8 cellular contexts compared by ENCODE assay signal in the genomic region with DNA sequence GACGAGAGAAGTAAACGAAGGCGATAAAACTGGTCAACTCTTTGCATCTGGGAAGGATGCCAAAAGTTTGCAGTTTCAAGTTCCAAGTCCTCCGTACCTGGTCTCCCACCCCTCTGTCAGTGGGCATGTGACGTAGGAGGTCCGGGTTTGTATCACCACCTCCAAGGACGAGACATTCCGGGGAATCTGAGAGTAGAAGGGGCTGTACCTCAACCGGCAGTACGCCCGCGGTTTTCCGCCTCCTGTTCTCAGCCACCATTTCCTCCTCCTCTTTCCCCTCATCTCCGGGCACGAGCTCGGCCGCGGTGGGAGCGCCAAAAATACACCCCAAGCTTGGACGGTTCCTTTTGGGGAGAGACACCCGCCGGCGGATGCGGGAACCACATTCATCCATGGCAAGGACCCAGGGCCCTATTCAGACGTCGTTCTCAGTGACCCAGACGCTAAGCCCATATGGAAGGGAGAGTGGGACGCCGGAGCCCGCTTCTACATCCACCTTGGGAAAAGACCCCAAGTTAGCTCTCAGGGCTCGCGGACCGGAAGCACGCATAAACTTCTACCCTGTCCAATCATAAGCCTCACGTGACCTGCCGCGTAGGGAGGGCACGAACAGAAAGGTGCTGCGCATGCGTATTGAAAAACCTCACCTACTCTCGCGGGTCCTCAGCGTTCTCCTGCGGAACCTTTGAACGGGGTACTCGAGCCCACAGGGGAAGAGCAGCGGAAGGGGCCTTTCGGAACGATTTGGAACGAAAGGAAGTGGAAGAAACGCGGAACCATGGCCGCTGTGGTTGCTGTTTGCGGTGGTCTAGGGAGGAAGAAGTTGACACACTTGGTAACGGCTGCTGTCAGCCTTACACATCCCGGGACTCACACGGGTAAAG. TPM values are rescaled to one million over a fixed set of nuclear protein-coding genes. Genes with fewer than 3 reads are reported as not detected.
DNase-seq lines count a peak whose midpoint lies in the region; ATAC-seq and FAIRE-seq lines count a peak whose summit lies in the region.

A gene with protein sequence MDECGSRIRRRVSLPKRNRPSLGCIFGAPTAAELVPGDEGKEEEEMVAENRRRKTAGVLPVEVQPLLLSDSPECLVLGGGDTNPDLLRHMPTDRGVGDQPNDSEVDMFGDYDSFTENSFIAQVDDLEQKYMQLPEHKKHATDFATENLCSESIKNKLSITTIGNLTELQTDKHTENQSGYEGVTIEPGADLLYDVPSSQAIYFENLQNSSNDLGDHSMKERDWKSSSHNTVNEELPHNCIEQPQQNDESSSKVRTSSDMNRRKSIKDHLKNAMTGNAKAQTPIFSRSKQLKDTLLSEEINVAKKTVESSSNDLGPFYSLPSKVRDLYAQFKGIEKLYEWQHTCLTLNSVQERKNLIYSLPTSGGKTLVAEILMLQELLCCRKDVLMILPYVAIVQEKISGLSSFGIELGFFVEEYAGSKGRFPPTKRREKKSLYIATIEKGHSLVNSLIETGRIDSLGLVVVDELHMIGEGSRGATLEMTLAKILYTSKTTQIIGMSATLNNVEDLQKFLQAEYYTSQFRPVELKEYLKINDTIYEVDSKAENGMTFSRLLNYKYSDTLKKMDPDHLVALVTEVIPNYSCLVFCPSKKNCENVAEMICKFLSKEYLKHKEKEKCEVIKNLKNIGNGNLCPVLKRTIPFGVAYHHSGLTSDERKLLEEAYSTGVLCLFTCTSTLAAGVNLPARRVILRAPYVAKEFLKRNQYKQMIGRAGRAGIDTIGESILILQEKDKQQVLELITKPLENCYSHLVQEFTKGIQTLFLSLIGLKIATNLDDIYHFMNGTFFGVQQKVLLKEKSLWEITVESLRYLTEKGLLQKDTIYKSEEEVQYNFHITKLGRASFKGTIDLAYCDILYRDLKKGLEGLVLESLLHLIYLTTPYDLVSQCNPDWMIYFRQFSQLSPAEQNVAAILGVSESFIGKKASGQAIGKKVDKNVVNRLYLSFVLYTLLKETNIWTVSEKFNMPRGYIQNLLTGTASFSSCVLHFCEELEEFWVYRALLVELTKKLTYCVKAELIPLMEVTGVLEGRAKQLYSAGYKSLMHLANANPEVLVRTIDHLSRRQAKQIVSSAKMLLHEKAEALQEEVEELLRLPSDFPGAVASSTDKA (minus strand): TSS at position 524 of the 884 bp plus-strand sequence. CDS start 130 bp downstream, at position 394.
A gene (plus strand): TSS at position 759 of the 884 bp plus-strand sequence. CDS start 20 bp downstream, at position 779.

- H3K4me1 ChIP-seq in effector memory CD4-positive, alpha-beta T cell (ENCODE audit: control insufficient read depth, insufficient read depth, low read length, poor library complexity, severe bottlenecking), result peaks cover 10% of the 10 kb centered on the region

- FAIRE-seq in HTR-8/SVneo (lab: Jason Lieb, UNC), result peak; percentile 64

- H3K9me3 ChIP-seq in effector memory CD4-positive, alpha-beta T cell (ENCODE audit: control insufficient read depth, low read length), result no peaks in the 10 kb centered on the region

- peaks cover 22% of the 10 kb centered on the region for H3K36me3 ChIP-seq in effector memory CD4-positive, alpha-beta T cell (ENCODE audit: control insufficient read depth, insufficient read depth, low read length)

- peak; percentile 94 for ATAC-seq in GM21367 (IDR thresholded peaks at IDR 0.05; ENCODE audit: unreplicated experiment)

- DNase-seq in Caki2 (ENCODE audit: low read depth), result peak; percentile 95
- DNase-seq in HTR-8/SVneo (ENCODE audit: insufficient read length, low spot score), result peak; percentile 94
- DNase-seq in NOMO-1 treated with DMSO at 0.1 percent for 48 hours (lab: John Stamatoyannopoulos, UW; ENCODE audit: unreplicated experiment), result peak; percentile 99
- DNase-seq in activated CD8-positive, alpha-beta memory T cell treated with anti-CD3 and anti-CD28 coated beads for 4 hours (ENCODE audit: low read depth in 2 of 2), result peak; percentile 89 to 94
- peak; percentile 93 to 96 (median 94) for DNase-seq in effector memory CD4-positive, alpha-beta T cell
- DNase-seq in medulla oblongata (ENCODE audit: extremely low spot score), result peak; percentile 99
- peak; percentile 93 for DNase-seq in stimulated activated CD8-positive, alpha-beta memory T cell treated with anti-CD3 and anti-CD28 coated beads, Interleukin-12 subunit alpha, Interleukin-12 subunit beta, amount 100 ng/mL, for 1 hour (ENCODE audit: low read depth)

- in situ Hi-C loops in Caki2 (cut with HindIII; ENCODE audit: low pct_unique_long_range_greater_than_20kb, low sequenced_read_pairs), result no loop called here

- H3K4me3 ChIP-seq in effector memory CD4-positive, alpha-beta T cell (ENCODE audit: insufficient read depth, low read depth, low read length, poor library complexity, severe bottlenecking), result peak within 1 kb of the TSS; percentile 92

- peak within 1 kb of the TSS; percentile 99 for H3K27ac ChIP-seq in effector memory CD4-positive, alpha-beta T cell (ENCODE audit: insufficient read depth, low read length, poor library complexity, severe bottlenecking)

- H3K27me3 ChIP-seq in effector memory CD4-positive, alpha-beta T cell (replicated peaks; ENCODE audit: control insufficient read depth, insufficient read depth, low read length, poor library complexity, severe bottlenecking), result no peaks in the 10 kb centered on the region

RNA-seq across cellular contexts. Expression of the first gene that starts in this region (rescaled TPM):
- total RNA-seq in Caki2 (2014; rRNA removed; shearing (Covaris generic); ENCODE audit: low replicate concordance), result 4.4 and 6.5 TPM in 2 replicates

RNA-seq across cellular contexts. Expression of the second gene that starts in this region (rescaled TPM):
- 10.2 and 23.9 TPM in 2 replicates for total RNA-seq in Caki2 (2014; rRNA removed; shearing (Covaris generic); ENCODE audit: low replicate concordance)

Comparison
In these comparisons a context has a peak if more than half of its experiments do, and no peak if none do; other contexts are left out.
1. Peak in every context shown above with its lines: DNase-seq, ATAC-seq, H3K4me3 ChIP-seq and H3K27ac ChIP-seq.